In the genomic region with DNA sequence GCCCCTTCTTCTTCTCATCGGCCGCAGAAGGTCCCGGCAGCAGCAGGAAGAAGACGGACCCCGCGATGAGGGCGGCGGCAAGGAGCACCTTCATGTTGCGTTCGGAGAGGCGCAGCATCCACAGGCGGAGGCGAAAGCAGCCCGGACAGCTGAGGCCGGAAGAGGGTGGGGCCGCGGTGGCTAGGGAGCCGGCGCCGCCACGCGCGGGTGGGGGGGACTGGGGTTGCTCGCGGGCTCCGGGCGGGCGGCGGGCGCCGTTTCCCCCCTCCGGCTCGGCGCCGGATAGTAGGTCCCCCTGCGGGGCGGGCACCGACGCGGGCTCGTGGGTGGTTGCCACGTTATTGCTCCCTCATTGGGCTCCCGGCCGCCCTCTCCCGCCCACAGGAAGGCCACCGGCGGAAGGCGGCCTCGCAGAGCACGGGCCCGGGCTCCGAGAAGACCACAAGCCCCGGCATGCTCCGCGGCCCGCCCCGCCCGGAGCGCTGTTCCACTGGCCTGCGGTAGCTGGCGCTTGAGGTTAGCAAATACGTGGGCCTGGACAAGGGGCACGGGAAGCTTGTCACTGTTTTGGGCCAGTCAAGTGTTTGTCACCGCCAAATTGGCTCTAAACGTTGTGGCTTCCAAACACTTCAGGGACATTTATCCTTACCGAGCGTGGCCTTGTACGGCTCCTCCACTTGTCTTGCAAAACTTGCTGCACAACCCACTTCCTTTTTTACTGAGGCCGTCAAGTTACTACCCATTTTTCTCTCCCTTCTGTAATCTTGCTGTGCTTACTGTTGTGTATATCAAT, we compare ENCODE assay signal across 1 cellular context.
A peak's percentile ranks its signal among the peaks of the same experiment; 100 is the strongest.
TF ChIP-seq lines count a peak whose summit lies in the region.

Gene PPIB (minus strand): TSS at position 154 of the 793 bp plus-strand sequence. CDS start 36 bp downstream, at position 118.

TF ChIP-seq in HepG2, 621 proteins besides CTCF, POLR2A, EP300 and RAD21 (continued from another document and continues in another):
- TF ChIP-seq IKZF5 (CRISPR knock-in tag; IDR thresholded peaks at IDR 0.05) (no peak; the same call in 1 of the 2 replicates), ZSCAN30 (CRISPR knock-in tag; IDR thresholded peaks at IDR 0.05) (peak; percentile 71; the same call in 1 of the 2 replicates), MEF2D (CRISPR knock-in tag; IDR thresholded peaks at IDR 0.05) (no peak; the same call in 1 of the 2 replicates), KAT7 (CRISPR knock-in tag; IDR thresholded peaks at IDR 0.05; ENCODE audit: borderline replicate concordance) (no peak; the same call in 1 of the 2 replicates), HES4 (CRISPR knock-in tag; IDR thresholded peaks at IDR 0.05; ENCODE audit: borderline replicate concordance) (peak; percentile 54; the same call in 1 of the 2 replicates), ZNF674 (CRISPR knock-in tag; IDR thresholded peaks at IDR 0.05; ENCODE audit: low read depth) (peak; percentile 65; the same call in 1 of the 2 replicates), MNT (IDR thresholded peaks at IDR 0.05) (peak; percentile 71), ZNF354B (CRISPR knock-in tag; IDR thresholded peaks at IDR 0.05) (no peak), DDIT3 (CRISPR knock-in tag; IDR thresholded peaks at IDR 0.05) (no peak), RFX5 (IDR thresholded peaks at IDR 0.05; ENCODE audit: low read depth, low read length) (no peak), RFXAP (CRISPR knock-in tag; IDR thresholded peaks at IDR 0.05; ENCODE audit: borderline replicate concordance) (no peak), MIER3 (CRISPR knock-in tag; IDR thresholded peaks at IDR 0.05; ENCODE audit: borderline replicate concordance) (no peak), ZNF337 (CRISPR knock-in tag; IDR thresholded peaks at IDR 0.05; ENCODE audit: borderline replicate concordance, low read depth) (peak; percentile 79; the same call in 1 of the 2 replicates), MLLT10 (CRISPR knock-in tag; IDR thresholded peaks at IDR 0.05) (no peak), PHB2 (IDR thresholded peaks at IDR 0.05; ENCODE audit: partially characterized antibody) (no peak), MXD3 (CRISPR knock-in tag; IDR thresholded peaks at IDR 0.05) (0 out of 2 replicates have a peak, but pooled peaks have one; percentile 43), TEAD3 (CRISPR knock-in tag; optimal IDR thresholded peaks at IDR 0.05; ENCODE audit: borderline replicate concordance) (peak; percentile 78), ZNF432 (CRISPR knock-in tag; IDR thresholded peaks at IDR 0.05; ENCODE audit: borderline replicate concordance) (no peak), XBP1 (CRISPR knock-in tag; IDR thresholded peaks at IDR 0.05) (peak; percentile 92), ETS1 (CRISPR knock-in tag; IDR thresholded peaks at IDR 0.05) (no peak), SATB2 (CRISPR knock-in tag; IDR thresholded peaks at IDR 0.05) (no peak), IKZF1 (IDR thresholded peaks at IDR 0.05) (no peak), ZSCAN31 (CRISPR knock-in tag; IDR thresholded peaks at IDR 0.05; ENCODE audit: low read depth) (peak; percentile 70), PRDM15 (CRISPR knock-in tag; IDR thresholded peaks at IDR 0.05) (no peak; the same call in none of the 2 replicates), ZMAT3 (CRISPR knock-in tag; conservative IDR thresholded peaks at IDR 0.05) (peak; percentile 49; the same call in 1 of the 2 replicates)
- TF ChIP-seq, protein P1, sequence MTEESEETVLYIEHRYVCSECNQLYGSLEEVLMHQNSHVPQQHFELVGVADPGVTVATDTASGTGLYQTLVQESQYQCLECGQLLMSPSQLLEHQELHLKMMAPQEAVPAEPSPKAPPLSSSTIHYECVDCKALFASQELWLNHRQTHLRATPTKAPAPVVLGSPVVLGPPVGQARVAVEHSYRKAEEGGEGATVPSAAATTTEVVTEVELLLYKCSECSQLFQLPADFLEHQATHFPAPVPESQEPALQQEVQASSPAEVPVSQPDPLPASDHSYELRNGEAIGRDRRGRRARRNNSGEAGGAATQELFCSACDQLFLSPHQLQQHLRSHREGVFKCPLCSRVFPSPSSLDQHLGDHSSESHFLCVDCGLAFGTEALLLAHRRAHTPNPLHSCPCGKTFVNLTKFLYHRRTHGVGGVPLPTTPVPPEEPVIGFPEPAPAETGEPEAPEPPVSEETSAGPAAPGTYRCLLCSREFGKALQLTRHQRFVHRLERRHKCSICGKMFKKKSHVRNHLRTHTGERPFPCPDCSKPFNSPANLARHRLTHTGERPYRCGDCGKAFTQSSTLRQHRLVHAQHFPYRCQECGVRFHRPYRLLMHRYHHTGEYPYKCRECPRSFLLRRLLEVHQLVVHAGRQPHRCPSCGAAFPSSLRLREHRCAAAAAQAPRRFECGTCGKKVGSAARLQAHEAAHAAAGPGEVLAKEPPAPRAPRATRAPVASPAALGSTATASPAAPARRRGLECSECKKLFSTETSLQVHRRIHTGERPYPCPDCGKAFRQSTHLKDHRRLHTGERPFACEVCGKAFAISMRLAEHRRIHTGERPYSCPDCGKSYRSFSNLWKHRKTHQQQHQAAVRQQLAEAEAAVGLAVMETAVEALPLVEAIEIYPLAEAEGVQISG (CRISPR knock-in tag; IDR thresholded peaks at IDR 0.05), result peak; percentile 89
- TF ChIP-seq, protein P2, sequence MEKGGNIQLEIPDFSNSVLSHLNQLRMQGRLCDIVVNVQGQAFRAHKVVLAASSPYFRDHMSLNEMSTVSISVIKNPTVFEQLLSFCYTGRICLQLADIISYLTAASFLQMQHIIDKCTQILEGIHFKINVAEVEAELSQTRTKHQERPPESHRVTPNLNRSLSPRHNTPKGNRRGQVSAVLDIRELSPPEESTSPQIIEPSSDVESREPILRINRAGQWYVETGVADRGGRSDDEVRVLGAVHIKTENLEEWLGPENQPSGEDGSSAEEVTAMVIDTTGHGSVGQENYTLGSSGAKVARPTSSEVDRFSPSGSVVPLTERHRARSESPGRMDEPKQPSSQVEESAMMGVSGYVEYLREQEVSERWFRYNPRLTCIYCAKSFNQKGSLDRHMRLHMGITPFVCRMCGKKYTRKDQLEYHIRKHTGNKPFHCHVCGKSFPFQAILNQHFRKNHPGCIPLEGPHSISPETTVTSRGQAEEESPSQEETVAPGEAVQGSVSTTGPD (CRISPR knock-in tag; IDR thresholded peaks at IDR 0.05), result no peak
- TF ChIP-seq, protein P3, sequence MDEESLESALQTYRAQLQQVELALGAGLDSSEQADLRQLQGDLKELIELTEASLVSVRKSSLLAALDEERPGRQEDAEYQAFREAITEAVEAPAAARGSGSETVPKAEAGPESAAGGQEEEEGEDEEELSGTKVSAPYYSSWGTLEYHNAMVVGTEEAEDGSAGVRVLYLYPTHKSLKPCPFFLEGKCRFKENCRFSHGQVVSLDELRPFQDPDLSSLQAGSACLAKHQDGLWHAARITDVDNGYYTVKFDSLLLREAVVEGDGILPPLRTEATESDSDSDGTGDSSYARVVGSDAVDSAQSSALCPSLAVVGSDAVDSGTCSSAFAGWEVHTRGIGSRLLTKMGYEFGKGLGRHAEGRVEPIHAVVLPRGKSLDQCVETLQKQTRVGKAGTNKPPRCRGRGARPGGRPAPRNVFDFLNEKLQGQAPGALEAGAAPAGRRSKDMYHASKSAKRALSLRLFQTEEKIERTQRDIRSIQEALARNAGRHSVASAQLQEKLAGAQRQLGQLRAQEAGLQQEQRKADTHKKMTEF (CRISPR knock-in tag; IDR thresholded peaks at IDR 0.05), result peak; percentile 86
- TF ChIP-seq, protein P4, sequence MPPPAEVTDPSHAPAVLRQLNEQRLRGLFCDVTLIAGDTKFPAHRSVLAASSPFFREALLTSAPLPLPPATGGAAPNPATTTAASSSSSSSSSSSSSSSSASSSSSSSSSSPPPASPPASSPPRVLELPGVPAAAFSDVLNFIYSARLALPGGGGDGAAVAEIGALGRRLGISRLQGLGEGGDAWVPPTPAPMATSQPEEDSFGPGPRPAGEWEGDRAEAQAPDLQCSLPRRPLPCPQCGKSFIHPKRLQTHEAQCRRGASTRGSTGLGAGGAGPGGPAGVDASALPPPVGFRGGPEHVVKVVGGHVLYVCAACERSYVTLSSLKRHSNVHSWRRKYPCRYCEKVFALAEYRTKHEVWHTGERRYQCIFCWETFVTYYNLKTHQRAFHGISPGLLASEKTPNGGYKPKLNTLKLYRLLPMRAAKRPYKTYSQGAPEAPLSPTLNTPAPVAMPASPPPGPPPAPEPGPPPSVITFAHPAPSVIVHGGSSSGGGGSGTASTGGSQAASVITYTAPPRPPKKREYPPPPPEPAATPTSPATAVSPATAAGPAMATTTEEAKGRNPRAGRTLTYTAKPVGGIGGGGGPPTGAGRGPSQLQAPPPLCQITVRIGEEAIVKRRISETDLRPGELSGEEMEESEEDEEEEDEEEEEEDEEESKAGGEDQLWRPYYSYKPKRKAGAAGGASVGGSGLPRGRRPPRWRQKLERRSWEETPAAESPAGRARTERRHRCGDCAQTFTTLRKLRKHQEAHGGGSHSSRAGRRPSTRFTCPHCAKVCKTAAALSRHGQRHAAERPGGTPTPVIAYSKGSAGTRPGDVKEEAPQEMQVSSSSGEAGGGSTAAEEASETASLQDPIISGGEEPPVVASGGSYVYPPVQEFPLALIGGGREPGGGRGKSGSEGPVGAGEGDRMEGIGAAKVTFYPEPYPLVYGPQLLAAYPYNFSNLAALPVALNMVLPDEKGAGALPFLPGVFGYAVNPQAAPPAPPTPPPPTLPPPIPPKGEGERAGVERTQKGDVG (CRISPR knock-in tag; IDR thresholded peaks at IDR 0.05; ENCODE audit: borderline replicate concordance), result no peak
- TF ChIP-seq, protein P5, sequence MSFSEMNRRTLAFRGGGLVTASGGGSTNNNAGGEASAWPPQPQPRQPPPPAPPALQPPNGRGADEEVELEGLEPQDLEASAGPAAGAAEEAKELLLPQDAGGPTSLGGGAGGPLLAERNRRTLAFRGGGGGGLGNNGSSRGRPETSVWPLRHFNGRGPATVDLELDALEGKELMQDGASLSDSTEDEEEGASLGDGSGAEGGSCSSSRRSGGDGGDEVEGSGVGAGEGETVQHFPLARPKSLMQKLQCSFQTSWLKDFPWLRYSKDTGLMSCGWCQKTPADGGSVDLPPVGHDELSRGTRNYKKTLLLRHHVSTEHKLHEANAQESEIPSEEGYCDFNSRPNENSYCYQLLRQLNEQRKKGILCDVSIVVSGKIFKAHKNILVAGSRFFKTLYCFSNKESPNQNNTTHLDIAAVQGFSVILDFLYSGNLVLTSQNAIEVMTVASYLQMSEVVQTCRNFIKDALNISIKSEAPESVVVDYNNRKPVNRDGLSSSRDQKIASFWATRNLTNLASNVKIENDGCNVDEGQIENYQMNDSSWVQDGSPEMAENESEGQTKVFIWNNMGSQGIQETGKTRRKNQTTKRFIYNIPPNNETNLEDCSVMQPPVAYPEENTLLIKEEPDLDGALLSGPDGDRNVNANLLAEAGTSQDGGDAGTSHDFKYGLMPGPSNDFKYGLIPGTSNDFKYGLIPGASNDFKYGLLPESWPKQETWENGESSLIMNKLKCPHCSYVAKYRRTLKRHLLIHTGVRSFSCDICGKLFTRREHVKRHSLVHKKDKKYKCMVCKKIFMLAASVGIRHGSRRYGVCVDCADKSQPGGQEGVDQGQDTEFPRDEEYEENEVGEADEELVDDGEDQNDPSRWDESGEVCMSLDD (CRISPR knock-in tag; IDR thresholded peaks at IDR 0.05; ENCODE audit: borderline replicate concordance), result no peak
